In genomic region chr18:22846088-22846683, GRCh38 we compare ENCODE assay signal across 10 cellular contexts.
DNase-seq lines count a peak whose midpoint lies in the region; TF ChIP-seq lines count a peak whose summit lies in the region.
"Had no signal": no experiment of that assay in that cellular context is flagged by ENCODE, and none has a peak within 500 bp of the region (broad histone marks: within the 10 kb centered on the region; RNA-seq: fewer than 3 reads in every experiment).

No MANE protein-coding gene starts in this region.

- no peak for TF ChIP-seq EP300 in transverse colon (IDR thresholded peaks at IDR 0.05; ENCODE audit: low read depth)

- H3K4me1 ChIP-seq in OCI-LY7 (ENCODE audit: insufficient read depth, low read length, poor library complexity, severe bottlenecking) = no peaks in the 10 kb centered on the region
- H3K4me1 ChIP-seq in transverse colon = peaks cover 0 to 29% (median 3%) of the 10 kb centered on the region in 4 donors
- H3K4me1 ChIP-seq: SJSA1 had no signal

- TF ChIP-seq POLR2A in transverse colon (IDR thresholded peaks at IDR 0.05) = no peak

- no peak overlapping the region for H2AFZ ChIP-seq in OCI-LY7 (ENCODE audit: low read length)

- BruUV-seq in OCI-LY7 (replicated peaks; lab: Mats Ljungman, UMichigan) = no TSS peak

- no peak overlapping the region for H3K4me2 ChIP-seq in OCI-LY7 (ENCODE audit: low read length)

- no peak overlapping the region for H3K27ac ChIP-seq in OCI-LY7 (ENCODE audit: low read depth, low read length, poor library complexity, severe bottlenecking)
- H3K27ac ChIP-seq in transverse colon = no peak overlapping the region
- H3K27ac ChIP-seq: SJSA1 had no signal

- peak; percentile 80 for TF ChIP-seq CTCF in OCI-LY7 (conservative IDR thresholded peaks at IDR 0.05; ENCODE audit: low read length)
- peak; percentile 57 for TF ChIP-seq CTCF in fibroblast of pulmonary artery (IDR thresholded peaks at IDR 0.05; ENCODE audit: low read length, missing control alignments)
- TF ChIP-seq CTCF in transverse colon (IDR thresholded peaks at IDR 0.05) = peak in 4 of 5 experiments; percentile 18 to 29 (median 23)

- no peaks in the 10 kb centered on the region for H3K9me2 ChIP-seq in OCI-LY7 (ENCODE audit: insufficient read depth, low read length)

- no peaks in the 10 kb centered on the region for H3K27me3 ChIP-seq in transverse colon
- H3K27me3 ChIP-seq: SJSA1 had no signal

- H3K9me3 ChIP-seq in OCI-LY7 (ENCODE audit: low read length) = no peaks in the 10 kb centered on the region
- no peaks in the 10 kb centered on the region for H3K9me3 ChIP-seq in transverse colon
- H3K9me3 ChIP-seq: Caco-2, SJSA1 had no signal

- no peaks in the 10 kb centered on the region for H4K20me1 ChIP-seq in OCI-LY7 (ENCODE audit: insufficient read depth, low read length)

- CTCF ChIA-PET in OCI-LY7 (lab: Charles Lee; ENCODE audit: unreplicated experiment) = no interaction called here

- POLR2A ChIA-PET in OCI-LY7 (lab: Charles Lee) = interaction anchor here (1.0 to 1.2 kb wide), 2 partner anchors 12 to 27 kb away, joined by 3 to 4 read pairs; no protein-coding TSS in a partner anchor

- H3K36me3 ChIP-seq in OCI-LY7 (ENCODE audit: insufficient read depth, low read length) = no peaks in the 10 kb centered on the region
- H3K36me3 ChIP-seq in transverse colon = no peaks in the 10 kb centered on the region
- H3K36me3 ChIP-seq: SJSA1 had no signal

- H3K4me3 ChIP-seq in OCI-LY7 (ENCODE audit: low read depth, low read length, poor library complexity, severe bottlenecking) (no peak overlapping the region), fibroblast of pulmonary artery (replicated peaks; ENCODE audit: low read depth, low read length) (no peak overlapping the region), transverse colon (no peak overlapping the region)
- H3K4me3 ChIP-seq: SJSA1 had no signal

- DNase-seq in NCI-H2196 (lab: John Stamatoyannopoulos, UW; ENCODE audit: unreplicated experiment) (peak; percentile 51), NCI-H2196 treated with DMSO at 0.1 percent for 48 hours (lab: John Stamatoyannopoulos, UW; ENCODE audit: unreplicated experiment) (no peak), OCI-LY7 (ENCODE audit: low spot score) (peak; percentile 24), fibroblast of pulmonary artery (ENCODE audit: low read depth) (peak; percentile 50), transverse colon (no peak), NCI-H2107 (lab: John Stamatoyannopoulos, UW) (no peak), NCI-H187 (lab: John Stamatoyannopoulos, UW) (no peak)
- no peak for DNase-seq in stimulated activated naive CD4-positive, alpha-beta T cell treated with Interleukin-2 at 50 U/mL for 16 hours (lab: John Stamatoyannopoulos, UW)

- in situ Hi-C loops in transverse colon (cut with MboI; ENCODE audit: low pct_ligation_motif_present in 1 of 4, low pct_unique_long_range_greater_than_20kb in 1 of 4, low sequenced_read_pairs in 3 of 4) = no loop called here

- WGBS in transverse colon (ENCODE audit: low coverage in 1 of 2), 2 donors = 31 to 39% methylated on average over 6 of the region's 6 CpGs

- intact Hi-C loops in OCI-LY7 (cut with micrococcal nuclease; ENCODE audit: unreplicated experiment) (no loop called here), transverse colon (cut with DNase I; ENCODE audit: low total_unique reads) (no loop called here)

- H3K79me2 ChIP-seq in OCI-LY7 (ENCODE audit: insufficient read depth, low read depth, low read length) = no peaks in the 10 kb centered on the region

Comparison
In these comparisons a context has a peak if more than half of its experiments do, and no peak if none do; other contexts are left out.
1. DNase-seq: peak in NCI-H2196 (single experiment), OCI-LY7 (single experiment) and fibroblast of pulmonary artery (single experiment); none in NCI-H2196 treated with DMSO at 0.1 percent for 48 hours (single experiment), transverse colon (single experiment), NCI-H2107 (single experiment), stimulated activated naive CD4-positive, alpha-beta T cell treated with Interleukin-2 at 50 U/mL for 16 hours (single experiment) and NCI-H187 (0 of 2).
2. CTCF ChIP-seq: peak in every context shown above with its lines; median percentile 80 in OCI-LY7; 57 in fibroblast of pulmonary artery; 23 in transverse colon.